8 cellular contexts compared by ENCODE assay signal in the genomic region with DNA sequence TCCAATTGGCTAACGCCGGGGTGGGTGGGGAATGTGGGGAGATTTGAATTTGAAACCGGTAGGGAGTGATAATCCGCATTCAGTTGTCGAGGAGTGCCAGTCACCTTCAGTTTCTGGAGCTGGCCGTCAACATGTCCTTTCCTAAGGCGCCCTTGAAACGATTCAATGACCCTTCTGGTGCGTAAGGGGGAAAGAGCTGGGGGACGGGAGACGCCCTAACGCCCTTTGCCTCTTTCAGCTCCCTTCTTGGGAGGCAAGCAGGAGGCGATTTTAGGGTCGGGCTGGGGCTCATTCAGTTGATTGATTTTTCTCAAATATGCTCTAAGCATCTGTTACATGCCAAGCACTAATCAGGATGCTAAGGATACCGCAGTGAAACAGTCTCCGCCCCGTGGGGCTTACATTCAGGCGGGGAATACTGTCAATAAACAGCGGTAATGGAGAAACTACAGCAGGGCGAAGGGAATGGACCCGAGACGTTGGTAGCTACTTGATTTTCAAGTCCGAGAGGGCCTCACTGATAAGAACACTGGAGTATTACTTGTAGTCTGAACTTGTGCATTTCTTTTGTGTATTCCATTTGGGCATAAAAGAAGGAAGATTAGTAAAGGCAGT. TPM values are rescaled to one million over a fixed set of nuclear protein-coding genes. Genes with fewer than 3 reads are reported as not detected.
DNase-seq lines count a peak whose midpoint lies in the region; ATAC-seq and TF ChIP-seq lines count a peak whose summit lies in the region.

A gene with protein sequence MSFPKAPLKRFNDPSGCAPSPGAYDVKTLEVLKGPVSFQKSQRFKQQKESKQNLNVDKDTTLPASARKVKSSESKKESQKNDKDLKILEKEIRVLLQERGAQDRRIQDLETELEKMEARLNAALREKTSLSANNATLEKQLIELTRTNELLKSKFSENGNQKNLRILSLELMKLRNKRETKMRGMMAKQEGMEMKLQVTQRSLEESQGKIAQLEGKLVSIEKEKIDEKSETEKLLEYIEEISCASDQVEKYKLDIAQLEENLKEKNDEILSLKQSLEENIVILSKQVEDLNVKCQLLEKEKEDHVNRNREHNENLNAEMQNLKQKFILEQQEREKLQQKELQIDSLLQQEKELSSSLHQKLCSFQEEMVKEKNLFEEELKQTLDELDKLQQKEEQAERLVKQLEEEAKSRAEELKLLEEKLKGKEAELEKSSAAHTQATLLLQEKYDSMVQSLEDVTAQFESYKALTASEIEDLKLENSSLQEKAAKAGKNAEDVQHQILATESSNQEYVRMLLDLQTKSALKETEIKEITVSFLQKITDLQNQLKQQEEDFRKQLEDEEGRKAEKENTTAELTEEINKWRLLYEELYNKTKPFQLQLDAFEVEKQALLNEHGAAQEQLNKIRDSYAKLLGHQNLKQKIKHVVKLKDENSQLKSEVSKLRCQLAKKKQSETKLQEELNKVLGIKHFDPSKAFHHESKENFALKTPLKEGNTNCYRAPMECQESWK (plus strand): TSS at position 71 of the 615 bp plus-strand sequence. CDS start 61 bp downstream, at position 132.

- H3K27me3 ChIP-seq in HL-60 (ENCODE audit: insufficient read depth, poor library complexity, severe bottlenecking), result no peaks in the 10 kb centered on the region
- H3K27me3 ChIP-seq in esophagus (ENCODE audit: control insufficient read depth in 1 of 2, insufficient read depth in 2 of 2, low read length in 2 of 2), result no peaks in the 10 kb centered on the region
- no peaks in the 10 kb centered on the region for H3K27me3 ChIP-seq in rectal smooth muscle tissue (ENCODE audit: control insufficient read depth, insufficient read depth, low read length)

- WGBS in esophagus, 2 donors, result 0% methylated on average over 23 of the region's 23 CpGs

- H3K27ac ChIP-seq in HL-60 (replicated peaks) (peak within 1 kb of the TSS; percentile 99), esophagus (ENCODE audit: low read depth in 2 of 2, low read length in 1 of 2) (peak within 1 kb of the TSS; percentile 97 to 99), rectal smooth muscle tissue (ENCODE audit: low read depth, low read length) (peak within 1 kb of the TSS; percentile 98)

- no peaks in the 10 kb centered on the region for H3K36me3 ChIP-seq in esophagus (ENCODE audit: control insufficient read depth in 2 of 2, insufficient read depth in 2 of 2, low read length in 1 of 2)
- no peaks in the 10 kb centered on the region for H3K36me3 ChIP-seq in rectal smooth muscle tissue (ENCODE audit: control insufficient read depth, insufficient read depth, low read length)

- peak; percentile 11 for ATAC-seq in SK-N-SH treated with all-trans-retinoic acid at 6 μM for 48 hours
- no peak for ATAC-seq in activated CD4-positive, CD25-positive, alpha-beta regulatory T cell treated with anti-CD3 and anti-CD28 coated beads, Interleukin-2, amount 50 U/mL, for 24 hours

- H3K4me3 ChIP-seq in HL-60 (replicated peaks; ENCODE audit: insufficient read depth, low read length), result peak within 1 kb of the TSS; percentile 68
- H3K4me3 ChIP-seq in esophagus (ENCODE audit: low read depth in 1 of 2, low read length in 2 of 2), result peak within 1 kb of the TSS; percentile 87 to 92
- H3K4me3 ChIP-seq in rectal smooth muscle tissue (ENCODE audit: low read length), result peak within 1 kb of the TSS; percentile 100

- peak; percentile 60 for DNase-seq in NCI-H2227 (lab: John Stamatoyannopoulos, UW; ENCODE audit: unreplicated experiment)
- no peak for DNase-seq in NCI-H2227 treated with DMSO at 0.1 percent for 48 hours (lab: John Stamatoyannopoulos, UW)
- DNase-seq in HL-60 (ENCODE audit: low read depth in 1 of 2, low spot score in 1 of 2), result peak in 1 of 2 experiments; percentile 12
- no peak for DNase-seq in HK-2 (ENCODE audit: unreplicated experiment)

- H3K9ac ChIP-seq in rectal smooth muscle tissue (ENCODE audit: low read length), result peak within 1 kb of the TSS; percentile 97

- H3K9me3 ChIP-seq in esophagus (ENCODE audit: control insufficient read depth in 2 of 2, insufficient read depth in 1 of 2, low read depth in 1 of 2, low read length in 1 of 2), result no peaks in the 10 kb centered on the region

- TF ChIP-seq CTCF in HL-60 (IDR thresholded peaks at IDR 0.05; ENCODE audit: insufficient read depth, low read length), result no peak

- H3K4me1 ChIP-seq in esophagus (ENCODE audit: control insufficient read depth in 2 of 2, insufficient read depth in 2 of 2, low read length in 1 of 2), result no peaks in the 10 kb centered on the region
- peaks cover 7% of the 10 kb centered on the region for H3K4me1 ChIP-seq in rectal smooth muscle tissue (ENCODE audit: control insufficient read depth, insufficient read depth, low read length)

TF ChIP-seq in SK-N-SH treated with all-trans-retinoic acid at 6 μM for 48 hours, 23 proteins besides CTCF, POLR2A, EP300 and RAD21:
- no peak for TF ChIP-seq RARB (CRISPR knock-in tag; IDR thresholded peaks at IDR 0.05)
- TF ChIP-seq, protein P1, sequence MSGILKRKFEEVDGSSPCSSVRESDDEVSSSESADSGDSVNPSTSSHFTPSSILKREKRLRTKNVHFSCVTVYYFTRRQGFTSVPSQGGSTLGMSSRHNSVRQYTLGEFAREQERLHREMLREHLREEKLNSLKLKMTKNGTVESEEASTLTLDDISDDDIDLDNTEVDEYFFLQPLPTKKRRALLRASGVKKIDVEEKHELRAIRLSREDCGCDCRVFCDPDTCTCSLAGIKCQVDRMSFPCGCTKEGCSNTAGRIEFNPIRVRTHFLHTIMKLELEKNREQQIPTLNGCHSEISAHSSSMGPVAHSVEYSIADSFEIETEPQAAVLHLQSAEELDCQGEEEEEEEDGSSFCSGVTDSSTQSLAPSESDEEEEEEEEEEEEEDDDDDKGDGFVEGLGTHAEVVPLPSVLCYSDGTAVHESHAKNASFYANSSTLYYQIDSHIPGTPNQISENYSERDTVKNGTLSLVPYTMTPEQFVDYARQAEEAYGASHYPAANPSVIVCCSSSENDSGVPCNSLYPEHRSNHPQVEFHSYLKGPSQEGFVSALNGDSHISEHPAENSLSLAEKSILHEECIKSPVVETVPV (CRISPR knock-in tag; IDR thresholded peaks at IDR 0.05), result no peak
TF ChIP-seq in SK-N-SH treated with all-trans-retinoic acid at 6 μM for 48 hours: peak in this region for 0.

RNA-seq across cellular contexts. Expression of the gene that starts here (rescaled TPM):
- 1 to 10 TPM; 2.1 to 4.1 TPM for polyA plus RNA-seq in esophagus
